Comparison of ENCODE assay signal across 26 cellular contexts in the genomic region with DNA sequence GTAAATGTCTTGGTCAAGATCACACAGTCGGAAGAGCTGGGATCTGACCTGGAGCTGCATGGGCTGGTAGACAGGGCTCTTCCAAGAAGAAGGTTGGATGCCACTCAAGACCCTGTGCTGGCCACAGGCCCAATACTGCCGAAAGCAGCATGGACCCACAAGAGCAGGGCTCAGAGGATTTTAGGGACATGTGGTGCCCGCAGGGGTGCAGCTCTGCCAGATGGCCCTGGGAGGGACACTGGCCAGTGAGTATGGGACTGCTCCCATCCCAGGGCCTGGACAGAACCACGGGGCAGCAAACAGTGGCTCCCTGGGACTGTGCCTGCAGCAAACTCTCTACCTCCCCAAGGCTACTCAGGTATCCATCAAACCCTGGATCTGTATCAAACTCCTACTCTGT. TPM values are rescaled to one million over a fixed set of nuclear protein-coding genes. Genes with fewer than 3 reads are reported as not detected.
DNase-seq lines count a peak whose midpoint lies in the region; ATAC-seq, FAIRE-seq and TF ChIP-seq lines count a peak whose summit lies in the region.
"Had no signal": no experiment of that assay in that cellular context is flagged by ENCODE, and none has a peak within 500 bp of the region (broad histone marks: within the 10 kb centered on the region; RNA-seq: fewer than 3 reads in every experiment).

No MANE protein-coding gene starts in this region.

- H3K27me3 Mint-ChIP-seq in astrocyte (ENCODE audit: low read depth, unreplicated experiment), result peaks cover 37% of the 10 kb centered on the region

- H4K20me1 ChIP-seq in astrocyte (ENCODE audit: insufficient read depth, low read length), result no peaks in the 10 kb centered on the region

- H3K79me2 ChIP-seq in astrocyte (ENCODE audit: insufficient read depth, low read length), result no peaks in the 10 kb centered on the region
- no peaks in the 10 kb centered on the region for H3K79me2 ChIP-seq in parathyroid adenoma

- ATAC-seq in GM18517 (IDR thresholded peaks at IDR 0.05; ENCODE audit: unreplicated experiment), result no peak

- H3K4me1 ChIP-seq in astrocyte (ENCODE audit: insufficient read depth, low read length) (no peaks in the 10 kb centered on the region), parathyroid adenoma (no peaks in the 10 kb centered on the region)

- no peaks in the 10 kb centered on the region for H3K9me3 ChIP-seq in astrocyte (ENCODE audit: insufficient read depth, low read depth, low read length)
- no peaks in the 10 kb centered on the region for H3K9me3 ChIP-seq in parathyroid adenoma (ENCODE audit: control insufficient read depth, low read length)

- H2AFZ ChIP-seq in astrocyte (ENCODE audit: low read depth, low read length) (no peak overlapping the region), parathyroid adenoma (peak overlapping the region; percentile 54)

- H3K4me1 Mint-ChIP-seq in astrocyte (ENCODE audit: low read depth, unreplicated experiment), result peaks cover 7% of the 10 kb centered on the region
- H3K4me1 Mint-ChIP-seq: CD8-positive, alpha-beta memory T cell had no signal

- H3K36me3 Mint-ChIP-seq in astrocyte (ENCODE audit: low read depth, unreplicated experiment), result no peaks in the 10 kb centered on the region
- H3K36me3 Mint-ChIP-seq: CD8-positive, alpha-beta memory T cell had no signal

- FAIRE-seq in astrocyte (lab: Jason Lieb, UNC), result no peak
- FAIRE-seq: GM18507, GM19239 had no signal

- no peaks in the 10 kb centered on the region for H3K27me3 ChIP-seq in astrocyte (ENCODE audit: insufficient read depth, low read length)
- no peaks in the 10 kb centered on the region for H3K27me3 ChIP-seq in parathyroid adenoma (ENCODE audit: control insufficient read depth, insufficient read depth, low read length)

- DNase-seq in activated CD8-positive, alpha-beta memory T cell treated with anti-CD3 and anti-CD28 coated beads for 24 hours, result peak; percentile 40
- no peak for DNase-seq in activated CD8-positive, alpha-beta memory T cell treated with anti-CD3 and anti-CD28 coated beads, Interleukin-2, amount 50 U/mL, for 48 hours
- DNase-seq in astrocyte (ENCODE audit: low read depth) (no peak), islet precursor cell (peak; percentile 32), kidney tubule cell (ENCODE audit: low spot score) (no peak), kidney glomerular epithelial cell (lab: John Stamatoyannopoulos, UW) (no peak)
- DNase-seq: Calu3; CD8-positive, alpha-beta memory T cell; DMS153; GDM1; GOT3; HCEC 1CT; KG1; NCI-H1092 treated with DMSO at 0.1 percent for 48 hours; NCI-H146; NCI-H2029; NCI-H226; NCI-H510A treated with DMSO at 0.1 percent for 48 hours; NCI-H748 treated with DMSO at 0.1 percent for 48 hours; SIG-M5 had no signal

- TF ChIP-seq CTCF in astrocyte (IDR thresholded peaks at IDR 0.05; ENCODE audit: insufficient read depth, low read depth, low read length), result no peak
- no peak for TF ChIP-seq CTCF in parathyroid adenoma (IDR thresholded peaks at IDR 0.05)

- no peak overlapping the region for H3K4me3 Mint-ChIP-seq in astrocyte (ENCODE audit: unreplicated experiment)
- H3K4me3 Mint-ChIP-seq: CD8-positive, alpha-beta memory T cell had no signal

- peaks cover 2% of the 10 kb centered on the region for H3K9me3 Mint-ChIP-seq in astrocyte (ENCODE audit: unreplicated experiment)
- H3K9me3 Mint-ChIP-seq: CD8-positive, alpha-beta memory T cell had no signal

- H3K27ac ChIP-seq in astrocyte (ENCODE audit: low read depth, low read length) (no peak overlapping the region), parathyroid adenoma (no peak overlapping the region)
- H3K27ac ChIP-seq: C4-2B, RWPE1 had no signal

- no peak overlapping the region for H3K4me2 ChIP-seq in astrocyte (ENCODE audit: low read length)
- no peak overlapping the region for H3K4me2 ChIP-seq in parathyroid adenoma (ENCODE audit: low read length)

- H3K9ac ChIP-seq in astrocyte (ENCODE audit: low read length) (no peak overlapping the region), parathyroid adenoma (no peak overlapping the region)

- H3K36me3 ChIP-seq in astrocyte (ENCODE audit: insufficient read depth, low read length), result no peaks in the 10 kb centered on the region
- no peaks in the 10 kb centered on the region for H3K36me3 ChIP-seq in parathyroid adenoma (ENCODE audit: control insufficient read depth, insufficient read depth, low read length)

- peak overlapping the region; percentile 26 for H3K27ac Mint-ChIP-seq in astrocyte (ENCODE audit: unreplicated experiment)

- H3K4me3 ChIP-seq in astrocyte (ENCODE audit: insufficient read depth, low read depth, low read length) (no peak overlapping the region), parathyroid adenoma (ENCODE audit: low read depth, low read length) (no peak overlapping the region)

RNA-seq across cellular contexts. Expression of a gene that starts 12.4 kb away (rescaled TPM):
- 0.11 and 0.12 TPM in 2 replicates for total RNA-seq in astrocyte
- total RNA-seq: Calu3; CD8-positive, alpha-beta memory T cell had no signal

Comparison
In these comparisons a context has a peak if more than half of its experiments do, and no peak if none do; other contexts are left out.
1. DNase-seq: peak in activated CD8-positive, alpha-beta memory T cell treated with anti-CD3 and anti-CD28 coated beads for 24 hours (single experiment) and islet precursor cell (single experiment); none in activated CD8-positive, alpha-beta memory T cell treated with anti-CD3 and anti-CD28 coated beads, Interleukin-2, amount 50 U/mL, for 48 hours (single experiment), astrocyte (single experiment), kidney tubule cell (single experiment) and kidney glomerular epithelial cell (single experiment).